Comparison of ENCODE assay signal across 10 cellular contexts in the genomic region with DNA sequence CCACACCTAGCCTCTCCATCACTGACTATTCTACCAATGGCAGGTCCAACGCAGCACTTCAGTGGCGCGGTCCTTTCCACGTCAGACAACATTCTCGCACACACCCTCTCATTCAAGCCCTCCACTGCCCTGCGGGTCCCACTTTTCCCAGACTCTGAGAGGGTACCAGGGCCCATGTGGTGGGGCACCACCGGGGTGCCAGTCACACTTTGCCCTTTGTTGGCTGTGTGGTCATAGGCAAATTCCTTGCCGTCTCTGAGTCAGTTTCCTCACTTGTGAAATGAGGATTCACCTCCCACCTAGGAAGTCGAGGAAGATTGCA. TPM values are rescaled to one million over a fixed set of nuclear protein-coding genes. Genes with fewer than 3 reads are reported as not detected.
A peak's percentile ranks its signal among the peaks of the same experiment; 100 is the strongest.
DNase-seq lines count a peak whose midpoint lies in the region; FAIRE-seq and TF ChIP-seq lines count a peak whose summit lies in the region.
"Had no signal": no experiment of that assay in that cellular context is flagged by ENCODE, and none has a peak within 500 bp of the region (broad histone marks: within the 10 kb centered on the region; RNA-seq: fewer than 3 reads in every experiment).

No MANE protein-coding gene starts in this region.

- H4K5ac ChIP-seq in H1 (ENCODE audit: insufficient read length, low read depth, low read length), result no peak overlapping the region

- no peak for FAIRE-seq in H1 (lab: Jason Lieb, UNC)
- FAIRE-seq: small intestine had no signal

- H3K4me1 Mint-ChIP-seq in nephron progenitor cell, result peaks cover 49% of the 10 kb centered on the region

- peak overlapping the region in 6 of 10 experiments; percentile 78 to 88 (median 81); a peak in 10 of 20 replicates for H3K4me3 ChIP-seq in BLaER1 treated with 17β-estradiol and CSF1 and Interleukin-3, amounts not matched to agents 10 nM and 100 nM
- peak overlapping the region; percentile 96 for H3K4me3 ChIP-seq in Loucy (ENCODE audit: low read length, poor library complexity, severe bottlenecking)
- H3K4me3 ChIP-seq in H1 (ENCODE audit: extremely low read depth in 1 of 4, insufficient read depth in 2 of 4, low read depth in 3 of 4, low read length in 4 of 4), result peak overlapping the region in 1 of 4 experiments; percentile 81; a peak in 2 of 8 replicates

- peak overlapping the region; percentile 2; the same call in 1 of the 2 replicates for H2BK12ac ChIP-seq in H1 (ENCODE audit: low read depth, low read length)

- no peaks in the 10 kb centered on the region for H3K9me2 ChIP-seq in Loucy (replicated peaks; ENCODE audit: low read depth, low read length)

- no peaks in the 10 kb centered on the region for H3K9me3 ChIP-seq in BLaER1 treated with 17β-estradiol and CSF1 and Interleukin-3, amounts not matched to agents 10 nM and 100 nM (replicated peaks in 1 of 11)
- H3K9me3 ChIP-seq in Loucy (ENCODE audit: insufficient read depth, low read depth, low read length) (no peaks in the 10 kb centered on the region), H1 (ENCODE audit: insufficient read depth in 2 of 2, low read depth in 1 of 2, low read length in 1 of 2) (no peaks in the 10 kb centered on the region)

- no peak overlapping the region for H3K14ac ChIP-seq in H1 (ENCODE audit: insufficient read length)

- peak overlapping the region in 3 of 11 experiments; percentile 80 to 86 (median 86); a peak in 3 of 22 replicates for H3K9ac ChIP-seq in BLaER1 treated with 17β-estradiol and CSF1 and Interleukin-3, amounts not matched to agents 10 nM and 100 nM
- H3K9ac ChIP-seq in Loucy (ENCODE audit: low read depth, low read length, poor library complexity, severe bottlenecking) (no peak overlapping the region), H1 (replicated peaks in 1 of 4; ENCODE audit: extremely low read depth in 1 of 4, low read depth in 3 of 4, low read length in 3 of 4) (no peak overlapping the region)

- H3K4me1 ChIP-seq in BLaER1 treated with 17β-estradiol and CSF1 and Interleukin-3, amounts not matched to agents 10 nM and 100 nM, result peaks cover 13 to 55% (median 25%) of the 10 kb centered on the region in 10 experiments
- peaks cover 10% of the 10 kb centered on the region for H3K4me1 ChIP-seq in Loucy (ENCODE audit: insufficient read depth, low read length, poor library complexity, severe bottlenecking)
- peaks cover 0 to 20% (median 10%) of the 10 kb centered on the region in 4 experiments; a peak in 5 of 7 replicates for H3K4me1 ChIP-seq in H1 (replicated peaks in 1 of 4; ENCODE audit: control insufficient read depth in 3 of 4, insufficient read depth in 4 of 4, low read length in 3 of 4)

- H2BK5ac ChIP-seq in H1 (ENCODE audit: low read depth, low read length), result no peak overlapping the region

- peaks cover 0 to 49% (median 8%) of the 10 kb centered on the region in 11 experiments; a peak in 9 of 22 replicates for H4K20me1 ChIP-seq in BLaER1 treated with 17β-estradiol and CSF1 and Interleukin-3, amounts not matched to agents 10 nM and 100 nM
- H4K20me1 ChIP-seq in Loucy (ENCODE audit: insufficient read depth, low read length, poor library complexity, severe bottlenecking) (no peaks in the 10 kb centered on the region), H1 (replicated peaks in 1 of 2; ENCODE audit: control insufficient read depth in 1 of 2, insufficient read depth in 2 of 2, low read length in 2 of 2) (peaks cover 5 to 13% of the 10 kb centered on the region in 2 experiments)

- H3K27me3 ChIP-seq in BLaER1 treated with 17β-estradiol and CSF1 and Interleukin-3, amounts not matched to agents 10 nM and 100 nM, result no peaks in the 10 kb centered on the region
- no peaks in the 10 kb centered on the region for H3K27me3 ChIP-seq in Loucy (ENCODE audit: insufficient read depth, low read length, poor library complexity, severe bottlenecking)
- no peaks in the 10 kb centered on the region for H3K27me3 ChIP-seq in H1 (replicated peaks in 1 of 4; ENCODE audit: control insufficient read depth in 3 of 4, extremely low read depth in 1 of 4, insufficient read depth in 3 of 4, low read length in 3 of 4)

- peaks cover 7% of the 10 kb centered on the region; the same call in 1 of the 2 replicates for H3K79me2 ChIP-seq in Loucy (ENCODE audit: insufficient read depth, low read length)
- H3K79me2 ChIP-seq in H1 (ENCODE audit: control insufficient read depth in 1 of 2, insufficient read depth in 2 of 2, low read length in 2 of 2), result no peaks in the 10 kb centered on the region

- no peak overlapping the region for H2BK15ac ChIP-seq in H1 (ENCODE audit: low read length)

- no peak overlapping the region for H3K23ac ChIP-seq in H1 (ENCODE audit: insufficient read length)

- 0 out of 22 replicates have a peak, but pooled peaks cover 0 to 8% (median 0%) of the 10 kb centered on the region in 11 experiments for H3K36me3 ChIP-seq in BLaER1 treated with 17β-estradiol and CSF1 and Interleukin-3, amounts not matched to agents 10 nM and 100 nM
- H3K36me3 ChIP-seq in Loucy (ENCODE audit: insufficient read depth, low read length) (no peaks in the 10 kb centered on the region), H1 (ENCODE audit: control insufficient read depth in 2 of 4, insufficient read depth in 4 of 4, low read length in 3 of 4) (no peaks in the 10 kb centered on the region)

- TF ChIP-seq CTCF in Loucy (conservative IDR thresholded peaks at IDR 0.05; ENCODE audit: low read length) (no peak), H1 (IDR thresholded peaks at IDR 0.05; ENCODE audit: control extremely low read depth in 1 of 3, insufficient read depth in 1 of 3, low read depth in 1 of 3, low read length in 3 of 3) (no peak), nephron progenitor cell (IDR thresholded peaks at IDR 0.05) (no peak)

- POLR2A ChIA-PET in H1 (lab: Charles Lee; ENCODE audit: partially characterized antibody), result interaction anchor here (1.1 to 15.8 kb wide), 5 partner anchors 12 to 79 kb away, joined by 3 to 185 read pairs (median 5); a partner anchor contains a TSS

- H3K9me3 Mint-ChIP-seq in nephron progenitor cell, result peaks cover 8% of the 10 kb centered on the region

- H3K23me2 ChIP-seq in H1 (ENCODE audit: low read depth, low read length), result peaks cover 8% of the 10 kb centered on the region; the same call in 1 of the 2 replicates

- DNase-seq in H1 (ENCODE audit: low read depth in 1 of 2, low spot score in 2 of 2) (no peak), nephron progenitor cell (no peak), caudate nucleus (lab: John Stamatoyannopoulos, UW) (no peak), CD1c-positive myeloid dendritic cell (ENCODE audit: extremely low spot score) (no peak), NCI-H1092 treated with DMSO at 0.1 percent for 48 hours (lab: John Stamatoyannopoulos, UW) (no peak), SW480 (ENCODE audit: low spot score) (no peak)
- DNase-seq: NCI-H1105 treated with DMSO at 0.1 percent for 48 hours, small intestine had no signal

- peaks cover 5% of the 10 kb centered on the region for H3K27me3 Mint-ChIP-seq in nephron progenitor cell (ENCODE audit: low read depth, poor library complexity)

- no peak for TF ChIP-seq POLR2A in H1 (IDR thresholded peaks at IDR 0.05; ENCODE audit: control extremely low read depth in 1 of 2, low read depth in 2 of 2, low read length in 2 of 2)

- peak overlapping the region; percentile 78 for H3K4me3 Mint-ChIP-seq in nephron progenitor cell

- H4K91ac ChIP-seq in H1 (replicated peaks; ENCODE audit: insufficient read length, low read length), result no peak overlapping the region

- no peak overlapping the region for H2BK20ac ChIP-seq in H1 (ENCODE audit: low read length)

- H4K8ac ChIP-seq in H1 (ENCODE audit: extremely low read depth, insufficient read depth, low read length), result no peak overlapping the region; the same call in 1 of the 2 replicates

- H3K56ac ChIP-seq in H1 (replicated peaks; ENCODE audit: insufficient read length, low read depth, low read length), result no peak overlapping the region

- no peak for TF ChIP-seq EP300 in H1 (IDR thresholded peaks at IDR 0.05; ENCODE audit: borderline replicate concordance in 1 of 2, low read depth in 2 of 2, low read length in 2 of 2)

- no peaks in the 10 kb centered on the region for H3F3A ChIP-seq in Loucy (ENCODE audit: low read depth)

- no peak overlapping the region for H2BK120ac ChIP-seq in H1 (replicated peaks; ENCODE audit: low read depth, low read length)

- H3K27ac Mint-ChIP-seq in nephron progenitor cell, result no peak overlapping the region

- H3K4ac ChIP-seq in H1 (replicated peaks; ENCODE audit: insufficient read length, low read depth, low read length), result no peak overlapping the region

- 84% methylated on average over 9 of the region's 9 CpGs; no CpG with 5 or more reads in 1 of the 2 experiments for WGBS in H1 (ENCODE audit: extremely low coverage in 1 of 2, insufficient coverage in 1 of 2, insufficient read length in 1 of 2, insufficient replicate concordance in 2 of 2, low coverage in 1 of 2, low lambda C conversion rate in 2 of 2, missing lambda C conversion rate in 1 of 2), 2 experiments

- CTCF ChIA-PET in H1 (lab: Charles Lee; ENCODE audit: partially characterized antibody), result interaction anchor here (0.6 to 11.7 kb wide), 12 partner anchors 9 to 209 kb away, joined by 3 to 156 read pairs (median 6); no protein-coding TSS in a partner anchor

- H3K18ac ChIP-seq in H1 (ENCODE audit: extremely low read depth, low read length), result no peak overlapping the region

- peak overlapping the region; percentile 32; the same call in 1 of the 2 replicates for H2AK5ac ChIP-seq in H1 (ENCODE audit: low read depth, low read length)

- H3K4me2 ChIP-seq in BLaER1 treated with 17β-estradiol and CSF1 and Interleukin-3, amounts not matched to agents 10 nM and 100 nM, result peak overlapping the region; percentile 96 to 100 (median 99)
- no peak overlapping the region for H3K4me2 ChIP-seq in Loucy (ENCODE audit: low read depth, low read length, poor library complexity, severe bottlenecking)
- peak overlapping the region; percentile 55 to 56; a peak in 3 of 4 replicates for H3K4me2 ChIP-seq in H1 (ENCODE audit: insufficient read depth in 1 of 2, low read depth in 2 of 2, low read length in 2 of 2)

- 0 out of 22 replicates have a peak overlapping the region, but pooled peaks of 1 of the 11 experiments have one; percentile 7 for H3K27ac ChIP-seq in BLaER1 treated with 17β-estradiol and CSF1 and Interleukin-3, amounts not matched to agents 10 nM and 100 nM
- H3K27ac ChIP-seq in H1 (ENCODE audit: low read depth, low read length) (no peak overlapping the region), caudate nucleus (ENCODE audit: low read depth, low read length) (no peak overlapping the region)

- no peaks in the 10 kb centered on the region for H3K79me1 ChIP-seq in H1 (ENCODE audit: low read depth, low read length)

- no peak for TF ChIP-seq RAD21 in H1 (IDR thresholded peaks at IDR 0.05 in 1 of 2, conservative IDR thresholded peaks at IDR 0.05 in 1 of 2; ENCODE audit: low read depth in 2 of 2, low read length in 2 of 2)

- no peaks in the 10 kb centered on the region for H3K36me3 Mint-ChIP-seq in nephron progenitor cell (ENCODE audit: low read depth)

- H2AFZ ChIP-seq in Loucy (ENCODE audit: low read length) (no peak overlapping the region), H1 (ENCODE audit: low read length) (no peak overlapping the region)

RNA-seq across cellular contexts. Expression of a gene that starts 1.1 kb away (rescaled TPM):
- 42.7 and 48.1 TPM in 2 replicates for total RNA-seq in H1 (2021; fragmentation: NEBNext Ultra II Directional; extraction: Animal tissue kit (Norgen Biotek cat#: 25700))
- 26.5 and 32.3 TPM in 2 replicates for polyA plus RNA-seq in H1 (2011; rRNA removed)
- polyA plus RNA-seq in H1 (2011; cell fraction: cytosol; rRNA removed), result 24.7 TPM
- 28.3 TPM for polyA plus RNA-seq in H1 (2011; cell fraction: nucleus; rRNA removed)
- polyA plus RNA-seq in H1 (2012, experiment 1 of 2), result 21.6 to 33.0 TPM (median 28.2 TPM) in 4 replicates
- 27.8 TPM for polyA plus RNA-seq in H1 (2012, experiment 2 of 2)
- 20.4 TPM for polyA plus RNA-seq in H1 (2013, experiment 1 of 2)
- 20.7 TPM for polyA plus RNA-seq in H1 (2013, experiment 2 of 2)
- polyA minus RNA-seq in H1 (2011; rRNA and poly(A)+ RNA removed), result 16.3 and 24.8 TPM in 2 replicates
- polyA minus RNA-seq in H1 (2011; cell fraction: cytosol; rRNA and poly(A)+ RNA removed), result 18.3 TPM
- 25.1 TPM for polyA minus RNA-seq in H1 (2011; cell fraction: nucleus; rRNA and poly(A)+ RNA removed)

RNA-seq across cellular contexts. Expression of a gene that starts 4.2 kb away (rescaled TPM):
- total RNA-seq in H1 (2021; fragmentation: NEBNext Ultra II Directional; extraction: Animal tissue kit (Norgen Biotek cat#: 25700)), result 9.3 and 10.7 TPM in 2 replicates
- 7.3 and 14.2 TPM in 2 replicates for polyA plus RNA-seq in H1 (2011; rRNA removed)
- 15.5 TPM for polyA plus RNA-seq in H1 (2011; cell fraction: cytosol; rRNA removed)
- polyA plus RNA-seq in H1 (2011; cell fraction: nucleus; rRNA removed), result 47.3 TPM
- 10.5 to 14.1 TPM (median 12.7 TPM) in 4 replicates for polyA plus RNA-seq in H1 (2012, experiment 1 of 2)
- 9.2 TPM for polyA plus RNA-seq in H1 (2012, experiment 2 of 2)
- polyA plus RNA-seq in H1 (2013, experiment 1 of 2), result 9.3 TPM
- polyA plus RNA-seq in H1 (2013, experiment 2 of 2), result 7.3 TPM
- polyA minus RNA-seq in H1 (2011; rRNA and poly(A)+ RNA removed), result 7.1 and 7.7 TPM in 2 replicates
- polyA minus RNA-seq in H1 (2011; cell fraction: cytosol; rRNA and poly(A)+ RNA removed), result 8.5 TPM
- 18.7 TPM for polyA minus RNA-seq in H1 (2011; cell fraction: nucleus; rRNA and poly(A)+ RNA removed)

RNA-seq across cellular contexts. Expression of a gene that starts 17.0 kb away (rescaled TPM):
- total RNA-seq in H1 (2021; fragmentation: NEBNext Ultra II Directional; extraction: Animal tissue kit (Norgen Biotek cat#: 25700)), result 36.9 and 38.3 TPM in 2 replicates
- polyA plus RNA-seq in H1 (2011; rRNA removed), result 9.1 and 11.1 TPM in 2 replicates
- 14.0 TPM for polyA plus RNA-seq in H1 (2011; cell fraction: cytosol; rRNA removed)
- polyA plus RNA-seq in H1 (2011; cell fraction: nucleus; rRNA removed), result 10.2 TPM
- polyA plus RNA-seq in H1 (2012, experiment 1 of 2), result 16.8 to 21.8 TPM (median 20.6 TPM) in 4 replicates
- polyA plus RNA-seq in H1 (2012, experiment 2 of 2), result 7.1 TPM
- 18.9 TPM for polyA plus RNA-seq in H1 (2013, experiment 1 of 2)
- 18.6 TPM for polyA plus RNA-seq in H1 (2013, experiment 2 of 2)
- polyA minus RNA-seq in H1 (2011; rRNA and poly(A)+ RNA removed), result 2.5 and 3.5 TPM in 2 replicates
- 6.5 TPM for polyA minus RNA-seq in H1 (2011; cell fraction: cytosol; rRNA and poly(A)+ RNA removed)
- polyA minus RNA-seq in H1 (2011; cell fraction: nucleus; rRNA and poly(A)+ RNA removed), result 7.7 TPM

RNA-seq across cellular contexts. Expression of a gene that starts 30.4 kb away (rescaled TPM):
- total RNA-seq in H1 (2021; fragmentation: NEBNext Ultra II Directional; extraction: Animal tissue kit (Norgen Biotek cat#: 25700)), result 13.2 and 13.9 TPM in 2 replicates
- polyA plus RNA-seq in H1 (2011; rRNA removed), result 7.5 and 10.6 TPM in 2 replicates
- 11.8 TPM for polyA plus RNA-seq in H1 (2011; cell fraction: cytosol; rRNA removed)
- 9.0 TPM for polyA plus RNA-seq in H1 (2011; cell fraction: nucleus; rRNA removed)
- polyA plus RNA-seq in H1 (2012, experiment 1 of 2), result 7.8 to 13.6 TPM (median 12.5 TPM) in 4 replicates
- 13.0 TPM for polyA plus RNA-seq in H1 (2012, experiment 2 of 2)
- 4.2 TPM for polyA plus RNA-seq in H1 (2013, experiment 1 of 2)
- 4.1 TPM for polyA plus RNA-seq in H1 (2013, experiment 2 of 2)
- 5.9 and 6.0 TPM in 2 replicates for polyA minus RNA-seq in H1 (2011; rRNA and poly(A)+ RNA removed)
- polyA minus RNA-seq in H1 (2011; cell fraction: cytosol; rRNA and poly(A)+ RNA removed), result 5.0 TPM
- 5.5 TPM for polyA minus RNA-seq in H1 (2011; cell fraction: nucleus; rRNA and poly(A)+ RNA removed)
